1 cellular context compared by ENCODE assay signal in genomic region chr17:28598799-28599310, GRCh38.
A peak's percentile ranks its signal among the peaks of the same experiment; 100 is the strongest.
TF ChIP-seq lines count a peak whose summit lies in the region.

SPAG5 (minus strand) TSS chr17:28599025; CDS start chr17:28598946, 79 bp downstream.

TF ChIP-seq in GM12878, 131 proteins besides CTCF, POLR2A, EP300 and RAD21 (continued from another document and continues in another):
- TF ChIP-seq PRDM15 (CRISPR knock-in tag; IDR thresholded peaks at IDR 0.05): no peak
- no peak for TF ChIP-seq SREBF1 (IDR thresholded peaks at IDR 0.05; ENCODE audit: low read length)
- peak; percentile 93 for TF ChIP-seq YY1 (IDR thresholded peaks at IDR 0.05; ENCODE audit: low read depth, low read length)
- no peak; the same call in 1 of the 2 replicates for TF ChIP-seq MTA3 (IDR thresholded peaks at IDR 0.05; ENCODE audit: borderline replicate concordance, low read length)
- no peak for TF ChIP-seq ZZZ3 (IDR thresholded peaks at IDR 0.05; ENCODE audit: control insufficient read depth, insufficient read length, low read depth)
- TF ChIP-seq CBX3 (IDR thresholded peaks at IDR 0.05; ENCODE audit: borderline replicate concordance, low read depth): no peak
- 0 out of 2 replicates have a peak, but pooled peaks have one; percentile 84 for TF ChIP-seq HDAC2 (IDR thresholded peaks at IDR 0.05)
- no peak for TF ChIP-seq HSF1 (IDR thresholded peaks at IDR 0.05; ENCODE audit: low read depth, low read length)
- TF ChIP-seq ZNF384 (IDR thresholded peaks at IDR 0.05; ENCODE audit: borderline replicate concordance, low read depth, low read length): no peak
- TF ChIP-seq MXI1 (IDR thresholded peaks at IDR 0.05; ENCODE audit: low read depth, low read length): peak; percentile 92
- no peak for TF ChIP-seq BMI1 (IDR thresholded peaks at IDR 0.05; ENCODE audit: borderline replicate concordance)
- TF ChIP-seq MEF2A (IDR thresholded peaks at IDR 0.05; ENCODE audit: insufficient read depth, low read depth, low read length): 0 out of 2 replicates have a peak, but pooled peaks have one; percentile 3
- 0 out of 4 replicates have a peak, but pooled peaks of 1 of the 2 experiments have one; percentile 3 for TF ChIP-seq SRF (IDR thresholded peaks at IDR 0.05; ENCODE audit: low read depth in 2 of 2, low read length in 2 of 2)
- no peak for TF ChIP-seq ELK1 (IDR thresholded peaks at IDR 0.05; ENCODE audit: low read depth, low read length)
- no peak for TF ChIP-seq SMC3 (IDR thresholded peaks at IDR 0.05; ENCODE audit: borderline replicate concordance, low read length)
- no peak for TF ChIP-seq HDAC6 (IDR thresholded peaks at IDR 0.05; ENCODE audit: unreplicated experiment)
- TF ChIP-seq SP1 (IDR thresholded peaks at IDR 0.05; ENCODE audit: low read depth, low read length): peak; percentile 85
- no peak for TF ChIP-seq RAD51 (IDR thresholded peaks at IDR 0.05)
- no peak for TF ChIP-seq ATF3 (IDR thresholded peaks at IDR 0.05; ENCODE audit: borderline replicate concordance, extremely low read depth, low read depth, low read length)
- TF ChIP-seq MLLT1 (IDR thresholded peaks at IDR 0.05): no peak
- TF ChIP-seq ETV6 (conservative IDR thresholded peaks at IDR 0.05 in 1 of 2, IDR thresholded peaks at IDR 0.05 in 1 of 2; ENCODE audit: borderline replicate concordance in 1 of 2, low read depth in 1 of 2): no peak
- peak; percentile 51 for TF ChIP-seq BCL3 (IDR thresholded peaks at IDR 0.05; ENCODE audit: borderline replicate concordance, insufficient read depth, low read depth, low read length, poor library complexity, severe bottlenecking)
- no peak for TF ChIP-seq NR2C2 (IDR thresholded peaks at IDR 0.05; ENCODE audit: borderline replicate concordance, control insufficient read depth, insufficient read length, low read depth)
- TF ChIP-seq ZBTB33 (IDR thresholded peaks at IDR 0.05): no peak
- TF ChIP-seq SUPT20H (IDR thresholded peaks at IDR 0.05; ENCODE audit: borderline replicate concordance, control insufficient read depth, low read depth, low read length): no peak
- no peak for TF ChIP-seq NFYA (IDR thresholded peaks at IDR 0.05; ENCODE audit: borderline replicate concordance, low read depth, low read length)
- TF ChIP-seq REST (IDR thresholded peaks at IDR 0.05; ENCODE audit: low read depth, low read length): no peak
- TF ChIP-seq CEBPZ (IDR thresholded peaks at IDR 0.05; ENCODE audit: low read depth, low read length): no peak
- no peak for TF ChIP-seq WRNIP1 (IDR thresholded peaks at IDR 0.05; ENCODE audit: borderline replicate concordance, low read depth, low read length)
- TF ChIP-seq ATF7 (IDR thresholded peaks at IDR 0.05; ENCODE audit: low read depth): no peak
- TF ChIP-seq RB1 (IDR thresholded peaks at IDR 0.05; ENCODE audit: borderline replicate concordance): no peak
- no peak for TF ChIP-seq CBX5 (IDR thresholded peaks at IDR 0.05; ENCODE audit: low read depth)
- no peak for TF ChIP-seq SIX5 (IDR thresholded peaks at IDR 0.05; ENCODE audit: low read depth, low read length, severe bottlenecking)
- no peak for TF ChIP-seq ZNF24 (IDR thresholded peaks at IDR 0.05)
- TF ChIP-seq GATAD2B (conservative IDR thresholded peaks at IDR 0.05; ENCODE audit: low read depth): no peak; the same call in none of the 2 replicates
- TF ChIP-seq DPF2 (IDR thresholded peaks at IDR 0.05): peak; percentile 59; the same call in 1 of the 2 replicates
